In the genomic region with DNA sequence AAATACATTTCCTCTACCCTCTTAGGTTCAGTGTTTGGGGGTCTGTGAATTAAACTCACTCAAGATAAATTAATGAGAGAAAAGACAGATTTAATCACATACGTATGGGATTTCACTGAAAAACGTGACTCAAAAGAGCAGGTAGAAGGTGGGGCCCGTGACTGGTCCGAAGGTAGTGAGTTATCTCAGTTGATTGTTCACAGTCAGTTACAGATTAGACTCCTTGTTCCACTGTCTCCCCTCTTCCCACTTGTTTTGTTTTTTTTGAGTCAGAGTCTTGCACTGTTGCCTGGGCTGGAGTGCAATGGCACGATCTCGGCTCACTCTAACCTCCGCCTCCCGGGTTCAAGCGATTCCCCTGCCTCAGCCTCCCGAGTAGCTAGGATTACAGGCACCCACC, we compare ENCODE assay signal across 8 cellular contexts.
DNase-seq lines count a peak whose midpoint lies in the region; ATAC-seq, FAIRE-seq and TF ChIP-seq lines count a peak whose summit lies in the region.
"Not testable (repeated sequence)": the region's sequence is repeated elsewhere in the genome, so short reads cannot be mapped to it uniquely, and the experiment has no call there.

No MANE protein-coding gene starts in this region.

- not testable (repeated sequence) for H3K36me3 Mint-ChIP-seq in T-helper 17 cell (ENCODE audit: low read depth); activated T-cell treated with anti-CD3 and anti-CD28 coated beads, Interleukin-2, amount 50 U/mL, for 24 hours (ENCODE audit: low read depth); memory B cell

- H3K9ac ChIP-seq in BLaER1 = peak overlapping the region; percentile 85
- H3K9ac ChIP-seq in GM12878 (ENCODE audit: control insufficient read depth, insufficient read depth, low read length) = peak overlapping the region; percentile 61

- TF ChIP-seq RAD21 in GM12878 (IDR thresholded peaks at IDR 0.05; ENCODE audit: insufficient read depth, low read depth, low read length) = not testable (repeated sequence)

- H2AFZ ChIP-seq in GM12878 (ENCODE audit: control insufficient read depth, low read depth, low read length) = not testable (repeated sequence)

- peaks cover 58% of the 10 kb centered on the region for H3K79me2 ChIP-seq in GM12878 (ENCODE audit: control insufficient read depth, insufficient read depth, low read length)

- WGBS in GM12878 (ENCODE audit: insufficient coverage, insufficient replicate concordance, low lambda C conversion rate, missing lambda C conversion rate) = under 1% methylated on average over 10 of the region's 10 CpGs
- WGBS in stomach, 5 donors = 45 to 64% (median 54%) methylated on average over 10 of the region's 10 CpGs

- intact Hi-C loops in GM12878 (cut with micrococcal nuclease; ENCODE audit: unreplicated experiment) = loop anchor here (1.0 to 10.0 kb wide), 4 partner anchors 18 to 713 kb away; no protein-coding TSS in a partner anchor
- intact Hi-C loops in stomach (cut with DNase I; ENCODE audit: low total_unique reads) = not testable (repeated sequence)

- POLR2A ChIA-PET in GM12878 (lab: Charles Lee) = interaction anchor here (0.6 to 6.4 kb wide), 15 partner anchors 8 to 121 kb away, joined by 3 to 78 read pairs (median 7); no protein-coding TSS in a partner anchor

- not testable (repeated sequence) for FAIRE-seq in GM12878 (lab: Jason Lieb, UNC)

- not testable (repeated sequence) for H3K27me3 Mint-ChIP-seq in T-helper 17 cell; activated T-cell treated with anti-CD3 and anti-CD28 coated beads, Interleukin-2, amount 50 U/mL, for 24 hours; memory B cell

- peak overlapping the region; percentile 99 for H3K27ac ChIP-seq in BLaER1
- peak overlapping the region; percentile 100 for H3K27ac ChIP-seq in GM12878 (ENCODE audit: control insufficient read depth, insufficient read depth)
- peak overlapping the region in 16 of 21 experiments; percentile 26 to 97 (median 76) for H3K27ac ChIP-seq in skin epidermis
- peak overlapping the region in 4 of 5 donors; percentile 70 to 93 (median 86) for H3K27ac ChIP-seq in stomach

- RAD21 ChIA-PET in GM12878 (lab: Charles Lee; ENCODE audit: unreplicated experiment) = interaction anchor here (0.7 to 6.9 kb wide), 14 partner anchors 8 to 335 kb away, joined by 3 to 102 read pairs (median 14); no protein-coding TSS in a partner anchor

- SMC1A ChIA-PET in GM12878 (lab: Charles Lee; ENCODE audit: uncharacterized antibody, unreplicated experiment) = interaction anchor here (1.1 to 7.7 kb wide), 19 partner anchors 8 to 392 kb away, joined by 3 to 82 read pairs (median 12); no protein-coding TSS in a partner anchor

- ATAC-seq in T-helper 17 cell; memory B cell (ENCODE audit: low read depth): not testable (repeated sequence)
- peak; percentile 2; the same call in 1 of the 3 replicates for ATAC-seq in GM12878

- H3K27ac Mint-ChIP-seq in T-helper 17 cell = peak overlapping the region; percentile 99
- peak overlapping the region; percentile 99 for H3K27ac Mint-ChIP-seq in activated T-cell treated with anti-CD3 and anti-CD28 coated beads, Interleukin-2, amount 50 U/mL, for 24 hours
- peak overlapping the region; percentile 92 for H3K27ac Mint-ChIP-seq in memory B cell

- not testable (repeated sequence) for H3K27me3 ChIP-seq in BLaER1; GM12878 (replicated peaks in 1 of 2; ENCODE audit: control insufficient read depth in 2 of 2, insufficient read depth in 2 of 2, low read length in 1 of 2); stomach

- not testable (repeated sequence) for H3K9me3 Mint-ChIP-seq in activated T-cell treated with anti-CD3 and anti-CD28 coated beads, Interleukin-2, amount 50 U/mL, for 24 hours; memory B cell

- not testable (repeated sequence) for H3K9me3 ChIP-seq in BLaER1; T-helper 17 cell (ENCODE audit: control insufficient read depth, low read length, poor library complexity, severe bottlenecking); GM12878 (replicated peaks; ENCODE audit: control insufficient read depth, insufficient read depth, low read length); stomach

- not testable (repeated sequence) for DNase-seq in Jurkat, Clone E6-1 (ENCODE audit: low read depth, low spot score); T-helper 17 cell; GM12878 (ENCODE audit: low read depth, low spot score); memory B cell (ENCODE audit: low spot score in 2 of 2); stomach
- DNase-seq in activated T-cell treated with anti-CD3 and anti-CD28 coated beads, Interleukin-2, amount 50 U/mL, for 24 hours = peak; percentile 64

- not testable (repeated sequence) for TF ChIP-seq CTCF in GM12878 (IDR thresholded peaks at IDR 0.05 in 2 of 3, conservative IDR thresholded peaks at IDR 0.05 in 1 of 3; ENCODE audit: control insufficient read depth in 2 of 3, extremely low read depth in 1 of 3, insufficient read depth in 1 of 3, low read depth in 3 of 3, low read length in 3 of 3); stomach (IDR thresholded peaks at IDR 0.05)

- not testable (repeated sequence) for H3K36me3 ChIP-seq in BLaER1; GM12878 (ENCODE audit: control insufficient read depth in 2 of 2, insufficient read depth in 2 of 2, low read length in 1 of 2); stomach

- H3K4me3 ChIP-seq in BLaER1 (peak overlapping the region; percentile 28; the same call in 1 of the 2 replicates), GM12878 (peak overlapping the region; percentile 24)
- peak overlapping the region; percentile 42 for H3K4me3 ChIP-seq in Jurkat, Clone E6-1 (ENCODE audit: low read length)
- H3K4me3 ChIP-seq in skin epidermis, stomach: not testable (repeated sequence)

- peaks cover 96% of the 10 kb centered on the region for H3K4me1 ChIP-seq in BLaER1
- peaks cover 99% of the 10 kb centered on the region for H3K4me1 ChIP-seq in GM12878 (ENCODE audit: control insufficient read depth, insufficient read depth, low read length)
- H3K4me1 ChIP-seq in stomach = peaks cover 94 to 100% (median 97%) of the 10 kb centered on the region in 4 donors

- peak overlapping the region; percentile 86 for H3K4me3 Mint-ChIP-seq in T-helper 17 cell
- peak overlapping the region; percentile 72 for H3K4me3 Mint-ChIP-seq in activated T-cell treated with anti-CD3 and anti-CD28 coated beads, Interleukin-2, amount 50 U/mL, for 24 hours
- H3K4me3 Mint-ChIP-seq in memory B cell = peak overlapping the region; percentile 69

- H4K20me1 ChIP-seq in BLaER1; GM12878 (ENCODE audit: control insufficient read depth, insufficient read depth): not testable (repeated sequence)

- TSS peak; percentile 82 for BruUV-seq in GM12878 (replicated peaks; lab: Mats Ljungman, UMichigan)

- in situ Hi-C loops in GM12878 (cut with MboI) = loop anchor here (25.0 kb wide), 1 partner anchor 105 kb away; no protein-coding TSS in a partner anchor

- peaks cover 85% of the 10 kb centered on the region for H3K4me1 Mint-ChIP-seq in T-helper 17 cell
- H3K4me1 Mint-ChIP-seq in activated T-cell treated with anti-CD3 and anti-CD28 coated beads, Interleukin-2, amount 50 U/mL, for 24 hours (ENCODE audit: low read depth) = peaks cover 99% of the 10 kb centered on the region
- H3K4me1 Mint-ChIP-seq in memory B cell = peaks cover 59% of the 10 kb centered on the region

- CTCF ChIA-PET in GM12878 (lab: Yijun Ruan, JAX) = interaction anchor here (1.0 to 4.1 kb wide), 13 partner anchors 9 to 119 kb away, joined by 4 to 59 read pairs (median 11); no protein-coding TSS in a partner anchor

- not testable (repeated sequence) for TF ChIP-seq POLR2A in GM12878 (IDR thresholded peaks at IDR 0.05; ENCODE audit: low read depth, low read length); stomach (IDR thresholded peaks at IDR 0.05)

- H3K4me2 ChIP-seq in BLaER1 (peak overlapping the region; percentile 99), GM12878 (ENCODE audit: control insufficient read depth, insufficient read depth) (peak overlapping the region; percentile 93)

- TF ChIP-seq EP300 in GM12878 (IDR thresholded peaks at IDR 0.05; ENCODE audit: borderline replicate concordance in 1 of 2, control insufficient read depth in 1 of 2, low read depth in 2 of 2, low read length in 2 of 2); stomach (IDR thresholded peaks at IDR 0.05): not testable (repeated sequence)

TF ChIP-seq in GM12878, 131 proteins besides CTCF, POLR2A, EP300 and RAD21:
- TF ChIP-seq POLR2AphosphoS2 (IDR thresholded peaks at IDR 0.05; ENCODE audit: low read depth, low read length) (0 out of 2 replicates have a peak, but pooled peaks have one; percentile 1), SMAD5 (IDR thresholded peaks at IDR 0.05; ENCODE audit: low read depth) (peak; percentile 12; the same call in 1 of the 2 replicates), ASH2L (IDR thresholded peaks at IDR 0.05; ENCODE audit: borderline replicate concordance, low read depth) (0 out of 2 replicates have a peak, but pooled peaks have one; percentile 7), JUNB (IDR thresholded peaks at IDR 0.05) (peak; percentile 37; the same call in 1 of the 2 replicates), BHLHE40 (IDR thresholded peaks at IDR 0.05; ENCODE audit: borderline replicate concordance in 1 of 2, low read depth in 2 of 2, low read length in 1 of 2) (peak; percentile 70 to 82; a peak in 3 of 4 replicates), CHD1 (IDR thresholded peaks at IDR 0.05; ENCODE audit: low read depth, low read length) (0 out of 2 replicates have a peak, but pooled peaks have one; percentile 34), ZNF207 (IDR thresholded peaks at IDR 0.05; ENCODE audit: borderline replicate concordance) (0 out of 2 replicates have a peak, but pooled peaks have one; percentile 15)
